ENCODE assay signal across 8 cellular contexts in the genomic region with DNA sequence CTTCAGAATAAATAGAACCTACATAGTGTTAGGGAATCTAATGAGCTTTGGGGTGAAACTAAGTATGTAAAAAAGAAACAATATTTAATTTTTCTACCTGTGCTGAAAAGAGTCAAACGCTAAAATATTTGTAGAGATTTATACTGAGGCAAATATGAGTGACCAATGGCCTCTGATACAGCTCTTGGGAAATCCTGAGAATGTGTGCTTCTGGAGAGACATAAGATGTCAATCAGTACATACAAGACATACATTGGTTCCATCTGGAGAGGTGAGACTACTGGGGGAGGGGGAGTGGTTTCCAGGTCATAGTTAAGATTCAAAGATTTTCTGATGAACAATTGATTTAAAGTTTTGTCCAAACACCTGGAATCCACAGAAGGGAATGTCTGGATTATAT. TPM values are rescaled to one million over a fixed set of nuclear protein-coding genes. Genes with fewer than 3 reads are reported as not detected.
A peak's percentile ranks its signal among the peaks of the same experiment; 100 is the strongest.
DNase-seq lines count a peak whose midpoint lies in the region; ATAC-seq and TF ChIP-seq lines count a peak whose summit lies in the region.

No MANE protein-coding gene starts in this region.

- POLR2A ChIA-PET in WTC11 (lab: Charles Lee), result interaction anchor here (1.1 to 1.4 kb wide), 2 partner anchors 156 to 253 kb away, joined by 3 to 4 read pairs; partner anchors contain the start of gene TUT1

- H3K9me3 Mint-ChIP-seq in WTC11, result no peaks in the 10 kb centered on the region

- peaks cover 5% of the 10 kb centered on the region for H3K4me1 ChIP-seq in iPS-15b (ENCODE audit: control insufficient read depth, insufficient read depth, low read length)
- peaks cover 4% of the 10 kb centered on the region for H3K4me1 ChIP-seq in smooth muscle cell (ENCODE audit: low read depth)

- H3K9me3 ChIP-seq in iPS-15b (ENCODE audit: control insufficient read depth, insufficient read depth, low read length) (no peaks in the 10 kb centered on the region), smooth muscle cell (replicated peaks; ENCODE audit: low read depth) (no peaks in the 10 kb centered on the region)

- peak overlapping the region; percentile 92 for H2AFZ ChIP-seq in smooth muscle cell (ENCODE audit: low read depth)

- H3K27ac Mint-ChIP-seq in WTC11, result no peak overlapping the region

- 52% methylated on average over 1 of the region's 1 CpG for WGBS in smooth muscle cell (ENCODE audit: low lambda C conversion rate)

- no peak for ATAC-seq in WTC11
- no peak for ATAC-seq in HG03095 (IDR thresholded peaks at IDR 0.05; ENCODE audit: unreplicated experiment)
- ATAC-seq in GM19463 (IDR thresholded peaks at IDR 0.05; ENCODE audit: unreplicated experiment), result no peak

- CTCF ChIA-PET in WTC11 (lab: Charles Lee), result interaction anchor here (0.6 to 1.9 kb wide), 9 partner anchors 12 to 236 kb away, joined by 3 to 7 read pairs (median 5); partner anchors contain the start of gene EEF1G

- H3K27me3 ChIP-seq in iPS-15b (ENCODE audit: control insufficient read depth, insufficient read depth, low read length), result peaks cover 12% of the 10 kb centered on the region
- H3K27me3 ChIP-seq in smooth muscle cell (ENCODE audit: low read depth), result peaks cover 36% of the 10 kb centered on the region

- TF ChIP-seq CTCF in HFF-Myc (IDR thresholded peaks at IDR 0.05; ENCODE audit: low read depth, low read length, missing control alignments) (no peak), WTC11 (IDR thresholded peaks at IDR 0.05) (no peak), smooth muscle cell (IDR thresholded peaks at IDR 0.05; ENCODE audit: borderline replicate concordance, insufficient read depth, poor library complexity, severe bottlenecking) (no peak)

- H3K9ac ChIP-seq in iPS-15b (ENCODE audit: low read depth, low read length), result no peak overlapping the region
- H3K9ac ChIP-seq in smooth muscle cell (ENCODE audit: low read depth), result no peak overlapping the region

- no peak overlapping the region for H3K27ac ChIP-seq in smooth muscle cell (ENCODE audit: low read depth)

- H3K79me2 ChIP-seq in smooth muscle cell (ENCODE audit: low read depth), result no peaks in the 10 kb centered on the region

- H3K36me3 ChIP-seq in iPS-15b (ENCODE audit: control insufficient read depth, insufficient read depth, low read length), result no peaks in the 10 kb centered on the region
- H3K36me3 ChIP-seq in smooth muscle cell (ENCODE audit: low read depth), result no peaks in the 10 kb centered on the region

- H4K20me1 ChIP-seq in smooth muscle cell (ENCODE audit: low read depth), result no peaks in the 10 kb centered on the region

- H3K4me3 Mint-ChIP-seq in WTC11, result peak overlapping the region; percentile 92

- H3K4me3 ChIP-seq in HFF-Myc (replicated peaks; ENCODE audit: low read depth, low read length) (peak overlapping the region; percentile 55), iPS-15b (ENCODE audit: low read depth, low read length) (peak overlapping the region; percentile 84), smooth muscle cell (peak overlapping the region; percentile 70)

- peaks cover 26% of the 10 kb centered on the region for H3K4me1 Mint-ChIP-seq in WTC11

- H3K4me2 ChIP-seq in smooth muscle cell, result peak overlapping the region; percentile 86

- H3K27me3 Mint-ChIP-seq in WTC11 (ENCODE audit: low read depth), result peaks cover 35% of the 10 kb centered on the region

- no peaks in the 10 kb centered on the region for H3F3A ChIP-seq in smooth muscle cell (ENCODE audit: low read depth)

- H3K36me3 Mint-ChIP-seq in WTC11, result 0 out of 2 replicates have a peak, but pooled peaks cover 4% of the 10 kb centered on the region

- DNase-seq in HFF-Myc (ENCODE audit: extremely low read depth, low read depth) (no peak), WTC11 (ENCODE audit: low spot score) (no peak), smooth muscle cell (lab: John Stamatoyannopoulos, UW; ENCODE audit: unreplicated experiment) (no peak), hypothalamus (lab: John Stamatoyannopoulos, UW) (no peak), NCI-H446 treated with DMSO at 0.1 percent for 48 hours (lab: John Stamatoyannopoulos, UW) (no peak)

TF ChIP-seq in WTC11, 78 proteins besides CTCF, POLR2A, EP300 and RAD21 (continues in another document):
- TF ChIP-seq ZNF219 (CRISPR knock-in tag; IDR thresholded peaks at IDR 0.05; ENCODE audit: borderline replicate concordance) (no peak), ESRRA (CRISPR knock-in tag; IDR thresholded peaks at IDR 0.05; ENCODE audit: borderline replicate concordance) (no peak), ATF6 (CRISPR knock-in tag; IDR thresholded peaks at IDR 0.05) (no peak), TCF7 (CRISPR knock-in tag; IDR thresholded peaks at IDR 0.05; ENCODE audit: low read depth) (no peak), PRDM15 (CRISPR knock-in tag; IDR thresholded peaks at IDR 0.05) (no peak), ZNF138 (CRISPR knock-in tag; conservative IDR thresholded peaks at IDR 0.05) (no peak)
- TF ChIP-seq, protein P1, sequence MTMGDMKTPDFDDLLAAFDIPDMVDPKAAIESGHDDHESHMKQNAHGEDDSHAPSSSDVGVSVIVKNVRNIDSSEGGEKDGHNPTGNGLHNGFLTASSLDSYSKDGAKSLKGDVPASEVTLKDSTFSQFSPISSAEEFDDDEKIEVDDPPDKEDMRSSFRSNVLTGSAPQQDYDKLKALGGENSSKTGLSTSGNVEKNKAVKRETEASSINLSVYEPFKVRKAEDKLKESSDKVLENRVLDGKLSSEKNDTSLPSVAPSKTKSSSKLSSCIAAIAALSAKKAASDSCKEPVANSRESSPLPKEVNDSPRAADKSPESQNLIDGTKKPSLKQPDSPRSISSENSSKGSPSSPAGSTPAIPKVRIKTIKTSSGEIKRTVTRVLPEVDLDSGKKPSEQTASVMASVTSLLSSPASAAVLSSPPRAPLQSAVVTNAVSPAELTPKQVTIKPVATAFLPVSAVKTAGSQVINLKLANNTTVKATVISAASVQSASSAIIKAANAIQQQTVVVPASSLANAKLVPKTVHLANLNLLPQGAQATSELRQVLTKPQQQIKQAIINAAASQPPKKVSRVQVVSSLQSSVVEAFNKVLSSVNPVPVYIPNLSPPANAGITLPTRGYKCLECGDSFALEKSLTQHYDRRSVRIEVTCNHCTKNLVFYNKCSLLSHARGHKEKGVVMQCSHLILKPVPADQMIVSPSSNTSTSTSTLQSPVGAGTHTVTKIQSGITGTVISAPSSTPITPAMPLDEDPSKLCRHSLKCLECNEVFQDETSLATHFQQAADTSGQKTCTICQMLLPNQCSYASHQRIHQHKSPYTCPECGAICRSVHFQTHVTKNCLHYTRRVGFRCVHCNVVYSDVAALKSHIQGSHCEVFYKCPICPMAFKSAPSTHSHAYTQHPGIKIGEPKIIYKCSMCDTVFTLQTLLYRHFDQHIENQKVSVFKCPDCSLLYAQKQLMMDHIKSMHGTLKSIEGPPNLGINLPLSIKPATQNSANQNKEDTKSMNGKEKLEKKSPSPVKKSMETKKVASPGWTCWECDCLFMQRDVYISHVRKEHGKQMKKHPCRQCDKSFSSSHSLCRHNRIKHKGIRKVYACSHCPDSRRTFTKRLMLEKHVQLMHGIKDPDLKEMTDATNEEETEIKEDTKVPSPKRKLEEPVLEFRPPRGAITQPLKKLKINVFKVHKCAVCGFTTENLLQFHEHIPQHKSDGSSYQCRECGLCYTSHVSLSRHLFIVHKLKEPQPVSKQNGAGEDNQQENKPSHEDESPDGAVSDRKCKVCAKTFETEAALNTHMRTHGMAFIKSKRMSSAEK (CRISPR knock-in tag; IDR thresholded peaks at IDR 0.05; ENCODE audit: borderline replicate concordance), result no peak

RNA-seq across cellular contexts. Expression of gene ASRGL1, which starts 1.0 kb away (rescaled TPM):
- total RNA-seq in WTC11 (2021) (36.3 to 51.6 TPM (median 41.5 TPM) in 3 replicates), smooth muscle cell (0.22 and 1.4 TPM in 2 replicates)
- polyA plus RNA-seq in smooth muscle cell, result 0.97 and 2.8 TPM in 2 replicates

RNA-seq across cellular contexts. Expression of gene SCGB1D4, which starts 39.3 kb away (rescaled TPM):
- total RNA-seq in WTC11 (2021) (not detected in 3 replicates), smooth muscle cell (not detected in 2 replicates)
- not detected in 2 replicates for polyA plus RNA-seq in smooth muscle cell

Comparison
In these comparisons a context has a peak if more than half of its experiments do, and no peak if none do; other contexts are left out.
1. RNA of gene ASRGL1, which starts 1.0 kb away (total RNA-seq): 36.3 to 51.6 TPM in WTC11; 0.22 to 1.4 TPM in smooth muscle cell; every median in the first group is over 10 times any median in the second.
2. Peak in every context shown above with its lines, with median percentiles within 50 percentile points of each other: H3K4me3 ChIP-seq.